1 cellular context compared by ENCODE assay signal in genomic region chr6:3377536-3378397, GRCh38.
TF ChIP-seq lines count a peak whose summit lies in the region.

No MANE protein-coding gene starts in this region.

TF ChIP-seq in HepG2, 621 proteins besides CTCF, POLR2A, EP300 and RAD21 (continued from another document and continues in another):
- TF ChIP-seq ZBTB1 (CRISPR knock-in tag; IDR thresholded peaks at IDR 0.05; ENCODE audit: borderline replicate concordance) (no peak), ZNF207 (IDR thresholded peaks at IDR 0.05; ENCODE audit: borderline replicate concordance) (no peak), ZSCAN9 (CRISPR knock-in tag; IDR thresholded peaks at IDR 0.05; ENCODE audit: borderline replicate concordance) (peak; percentile 71; the same call in 1 of the 2 replicates), PREB (CRISPR knock-in tag; IDR thresholded peaks at IDR 0.05) (no peak), HINFP (CRISPR knock-in tag; IDR thresholded peaks at IDR 0.05; ENCODE audit: low read depth) (peak; percentile 38; the same call in 1 of the 2 replicates), TFAP4 (IDR thresholded peaks at IDR 0.05; ENCODE audit: borderline replicate concordance, low read depth) (peak; percentile 87; the same call in 1 of the 2 replicates), BCL3 (CRISPR knock-in tag; IDR thresholded peaks at IDR 0.05) (no peak), KLF15 (CRISPR knock-in tag; IDR thresholded peaks at IDR 0.05; ENCODE audit: borderline replicate concordance) (no peak), ZFP1 (CRISPR knock-in tag; IDR thresholded peaks at IDR 0.05) (peak; percentile 37; the same call in 1 of the 2 replicates), RERE (CRISPR knock-in tag; IDR thresholded peaks at IDR 0.05; ENCODE audit: low read depth) (no peak), HNRNPK (IDR thresholded peaks at IDR 0.05; ENCODE audit: low read depth, low read length, poor library complexity, severe bottlenecking) (no peak), ZNF569 (CRISPR knock-in tag; IDR thresholded peaks at IDR 0.05; ENCODE audit: borderline replicate concordance) (no peak), PRDM15 (CRISPR knock-in tag; IDR thresholded peaks at IDR 0.05) (no peak), MAFF (IDR thresholded peaks at IDR 0.05; ENCODE audit: low read depth, low read length) (no peak), ZNF777 (CRISPR knock-in tag; IDR thresholded peaks at IDR 0.05) (no peak), ZNF652 (CRISPR knock-in tag; IDR thresholded peaks at IDR 0.05; ENCODE audit: borderline replicate concordance, low read depth) (peak; percentile 49; the same call in 1 of the 2 replicates), MTERF4 (CRISPR knock-in tag; IDR thresholded peaks at IDR 0.05) (no peak), MNT (IDR thresholded peaks at IDR 0.05) (no peak), ZNF460 (CRISPR knock-in tag; IDR thresholded peaks at IDR 0.05; ENCODE audit: borderline replicate concordance) (no peak), CENPBD1 (CRISPR knock-in tag; IDR thresholded peaks at IDR 0.05; ENCODE audit: borderline replicate concordance, low read depth) (no peak), FIP1L1 (IDR thresholded peaks at IDR 0.05; ENCODE audit: borderline replicate concordance, insufficient read depth, low read depth, low read length) (no peak), ZNF274 (CRISPR knock-in tag; IDR thresholded peaks at IDR 0.05) (peak; percentile 31; the same call in 1 of the 2 replicates), TGIF2 (CRISPR knock-in tag; IDR thresholded peaks at IDR 0.05) (0 out of 2 replicates have a peak, but pooled peaks have one; percentile 32), FOXK2 (IDR thresholded peaks at IDR 0.05) (no peak), ZBTB3 (CRISPR knock-in tag; IDR thresholded peaks at IDR 0.05; ENCODE audit: borderline replicate concordance, low read depth) (no peak), NR2F6 (IDR thresholded peaks at IDR 0.05) (peak; percentile 94), NR2F6 (CRISPR knock-in tag; IDR thresholded peaks at IDR 0.05) (peak; percentile 89), FOXP1 (IDR thresholded peaks at IDR 0.05) (no peak), FOXP1 (CRISPR knock-in tag; IDR thresholded peaks at IDR 0.05) (peak; percentile 56), KDM2A (CRISPR knock-in tag; IDR thresholded peaks at IDR 0.05; ENCODE audit: borderline replicate concordance, low read depth) (peak; percentile 34; the same call in 1 of the 2 replicates), ZNF282 (IDR thresholded peaks at IDR 0.05; ENCODE audit: partially characterized antibody) (no peak), ZNF577 (CRISPR knock-in tag; IDR thresholded peaks at IDR 0.05; ENCODE audit: borderline replicate concordance, low read depth) (no peak), IRF9 (CRISPR knock-in tag; IDR thresholded peaks at IDR 0.05; ENCODE audit: borderline replicate concordance) (0 out of 2 replicates have a peak, but pooled peaks have one; percentile 74), ZEB1 (IDR thresholded peaks at IDR 0.05; ENCODE audit: insufficient replicate concordance, low read depth) (no peak), ZNF674 (CRISPR knock-in tag; IDR thresholded peaks at IDR 0.05; ENCODE audit: low read depth) (no peak), ZNF749 (CRISPR knock-in tag; IDR thresholded peaks at IDR 0.05; ENCODE audit: borderline replicate concordance) (no peak), HES4 (CRISPR knock-in tag; IDR thresholded peaks at IDR 0.05; ENCODE audit: borderline replicate concordance) (no peak), ZNF773 (CRISPR knock-in tag; IDR thresholded peaks at IDR 0.05; ENCODE audit: borderline replicate concordance) (no peak), ATF5 (CRISPR knock-in tag; IDR thresholded peaks at IDR 0.05; ENCODE audit: low read depth) (0 out of 2 replicates have a peak, but pooled peaks have one; percentile 15), ZNF33B (CRISPR knock-in tag; IDR thresholded peaks at IDR 0.05) (no peak), NONO (IDR thresholded peaks at IDR 0.05) (no peak), NONO (CRISPR knock-in tag; conservative IDR thresholded peaks at IDR 0.05) (no peak), SIN3B (IDR thresholded peaks at IDR 0.05; ENCODE audit: low read length) (no peak), MED1 (CRISPR knock-in tag; IDR thresholded peaks at IDR 0.05) (peak; percentile 92), ZNF788 (CRISPR knock-in tag; IDR thresholded peaks at IDR 0.05; ENCODE audit: borderline replicate concordance) (no peak), ZFP82 (CRISPR knock-in tag; IDR thresholded peaks at IDR 0.05; ENCODE audit: borderline replicate concordance) (no peak; the same call in 1 of the 2 replicates)
